20 cellular contexts compared by ENCODE assay signal in the genomic region with DNA sequence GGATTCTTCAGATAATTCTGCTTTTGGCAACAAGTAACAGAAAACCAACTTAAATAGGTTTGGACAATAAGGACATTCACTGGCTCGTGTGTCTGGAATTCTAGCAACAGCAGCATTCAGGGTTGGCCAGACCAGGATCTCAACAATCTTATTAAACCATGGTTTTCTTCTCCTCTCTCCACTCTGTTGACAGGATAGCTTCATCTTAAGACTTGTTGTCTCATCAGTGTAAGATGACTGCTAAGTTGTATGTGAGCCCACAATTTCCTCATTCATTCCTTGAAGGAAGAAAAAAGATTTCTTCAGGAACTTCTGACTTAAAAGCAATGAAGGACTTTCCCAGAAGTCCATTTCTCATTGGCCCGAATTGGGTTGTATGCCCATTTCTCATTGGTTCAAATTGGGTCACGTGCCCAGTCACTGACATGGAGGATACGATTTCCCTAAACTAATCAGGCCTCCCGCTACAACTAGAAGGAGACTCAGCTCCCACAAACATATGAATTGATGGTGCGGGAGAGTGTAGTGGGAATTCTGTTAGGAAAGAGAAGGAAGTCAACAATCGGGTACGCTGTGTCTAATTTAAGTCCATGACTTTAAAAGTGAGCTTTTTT.
DNase-seq lines count a peak whose midpoint lies in the region; ATAC-seq, FAIRE-seq and TF ChIP-seq lines count a peak whose summit lies in the region.
"Had no signal": no experiment of that assay in that cellular context is flagged by ENCODE, and none has a peak within 500 bp of the region (broad histone marks: within the 10 kb centered on the region; RNA-seq: fewer than 3 reads in every experiment).

No MANE protein-coding gene starts in this region.

- H3K4me3 ChIP-seq in GM12878: no peak overlapping the region
- H3K4me3 ChIP-seq in parathyroid adenoma (ENCODE audit: low read depth, low read length): no peak overlapping the region
- no peak overlapping the region for H3K4me3 ChIP-seq in vagina
- H3K4me3 ChIP-seq: BLaER1 treated with 17β-estradiol and CSF1 and Interleukin-3, amounts not matched to agents 10 nM and 100 nM; upper lobe of right lung had no signal

- no peak for TF ChIP-seq EP300 in GM12878 (IDR thresholded peaks at IDR 0.05; ENCODE audit: borderline replicate concordance in 1 of 2, control insufficient read depth in 1 of 2, low read depth in 2 of 2, low read length in 2 of 2)

- TF ChIP-seq CTCF in GM12878 (IDR thresholded peaks at IDR 0.05 in 2 of 3, conservative IDR thresholded peaks at IDR 0.05 in 1 of 3; ENCODE audit: control insufficient read depth in 2 of 3, extremely low read depth in 1 of 3, insufficient read depth in 1 of 3, low read depth in 3 of 3, low read length in 3 of 3): no peak
- no peak for TF ChIP-seq CTCF in parathyroid adenoma (IDR thresholded peaks at IDR 0.05)
- no peak for TF ChIP-seq CTCF in vagina (IDR thresholded peaks at IDR 0.05)

- H2AFZ ChIP-seq in GM12878 (ENCODE audit: control insufficient read depth, low read depth, low read length) (no peak overlapping the region), parathyroid adenoma (no peak overlapping the region)

- 53% methylated on average over 8 of the region's 8 CpGs for WGBS in GM12878 (ENCODE audit: insufficient coverage, insufficient replicate concordance, low lambda C conversion rate, missing lambda C conversion rate)

- intact Hi-C loops in GM12878 (cut with micrococcal nuclease; ENCODE audit: unreplicated experiment): no loop called here
- intact Hi-C loops in Right ventricle myocardium superior (cut with DNase I): no loop called here
- intact Hi-C loops in vagina (cut with DNase I): no loop called here

- no peak for ATAC-seq in GM12878
- peak; percentile 47 for ATAC-seq in Right ventricle myocardium superior (ENCODE audit: poor library complexity)
- ATAC-seq: activated CD4-positive, CD25-positive, alpha-beta regulatory T cell treated with anti-CD3 and anti-CD28 coated beads, Interleukin-2, amount 50 U/mL, for 24 hours; T-helper 17 cell; upper lobe of right lung had no signal

- no peaks in the 10 kb centered on the region for H3K79me2 ChIP-seq in GM12878 (ENCODE audit: control insufficient read depth, insufficient read depth, low read length)
- no peaks in the 10 kb centered on the region for H3K79me2 ChIP-seq in parathyroid adenoma

- POLR2A ChIA-PET in GM12878 (lab: Charles Lee): interaction anchor here (0.7 kb wide), 1 partner anchor 356 kb away, joined by 3 read pairs; no protein-coding TSS in a partner anchor

- in situ Hi-C loops in GM12878 (cut with MboI): no loop called here

- no peak for FAIRE-seq in GM12878 (lab: Jason Lieb, UNC)

- H3K4me2 ChIP-seq in GM12878 (ENCODE audit: control insufficient read depth, insufficient read depth) (no peak overlapping the region), parathyroid adenoma (ENCODE audit: low read length) (no peak overlapping the region)
- H3K4me2 ChIP-seq: BLaER1 treated with 17β-estradiol and CSF1 and Interleukin-3, amounts not matched to agents 10 nM and 100 nM had no signal

- no peaks in the 10 kb centered on the region for H3K4me1 ChIP-seq in GM12878 (ENCODE audit: control insufficient read depth, insufficient read depth, low read length)
- peaks cover 10% of the 10 kb centered on the region for H3K4me1 ChIP-seq in parathyroid adenoma
- peaks cover 40% of the 10 kb centered on the region for H3K4me1 ChIP-seq in vagina

- no peak for TF ChIP-seq RAD21 in GM12878 (IDR thresholded peaks at IDR 0.05; ENCODE audit: insufficient read depth, low read depth, low read length)

- no TSS peak for BruUV-seq in GM12878 (replicated peaks; lab: Mats Ljungman, UMichigan)

- H3K9ac ChIP-seq in GM12878 (ENCODE audit: control insufficient read depth, insufficient read depth, low read length) (no peak overlapping the region), parathyroid adenoma (no peak overlapping the region)
- H3K9ac ChIP-seq: BLaER1 treated with 17β-estradiol and CSF1 and Interleukin-3, amounts not matched to agents 10 nM and 100 nM had no signal

- DNase-seq in GM12878 (ENCODE audit: low read depth, low spot score) (no peak), Right ventricle myocardium superior (no peak), vagina (ENCODE audit: extremely low spot score in 2 of 2) (no peak), 8988T (no peak), NOMO-1 (lab: John Stamatoyannopoulos, UW; ENCODE audit: unreplicated experiment in 2 of 2) (no peak), H4 (ENCODE audit: low spot score) (no peak)
- DNase-seq: activated naive CD4-positive, alpha-beta T cell; DND-41; effector CD8-positive, alpha-beta T cell; glutamatergic neuron; H9; islet precursor cell; NCI-H1048; stimulated activated CD4-positive, alpha-beta T cell treated with anti-CD3 and anti-CD28 coated beads, Interleukin-1b, Interleukin-23, amount 100 ng/mL, for 48 hours; stimulated activated CD8-positive, alpha-beta memory T cell treated with anti-CD3 and anti-CD28 coated beads, Interleukin-4, amount 100 ng/mL, for 48 hours; T-helper 17 cell; upper lobe of right lung had no signal

- H3K36me3 ChIP-seq in GM12878 (ENCODE audit: control insufficient read depth in 2 of 2, insufficient read depth in 2 of 2, low read length in 1 of 2) (no peaks in the 10 kb centered on the region), parathyroid adenoma (ENCODE audit: control insufficient read depth, insufficient read depth, low read length) (no peaks in the 10 kb centered on the region), vagina (no peaks in the 10 kb centered on the region)
- H3K36me3 ChIP-seq: BLaER1 treated with 17β-estradiol and CSF1 and Interleukin-3, amounts not matched to agents 10 nM and 100 nM; upper lobe of right lung had no signal

- no peaks in the 10 kb centered on the region; the same call in 2 of the 3 replicates for H3K9me3 ChIP-seq in GM12878 (replicated peaks; ENCODE audit: control insufficient read depth, insufficient read depth, low read length)
- no peaks in the 10 kb centered on the region for H3K9me3 ChIP-seq in parathyroid adenoma (ENCODE audit: control insufficient read depth, low read length)
- no peaks in the 10 kb centered on the region for H3K9me3 ChIP-seq in vagina
- H3K9me3 ChIP-seq: BLaER1 treated with 17β-estradiol and CSF1 and Interleukin-3, amounts not matched to agents 10 nM and 100 nM; upper lobe of right lung had no signal

- CTCF ChIA-PET in GM12878 (lab: Yijun Ruan, JAX): no interaction called here

- H3K27ac ChIP-seq in GM12878 (ENCODE audit: control insufficient read depth, insufficient read depth) (no peak overlapping the region), parathyroid adenoma (peak overlapping the region; percentile 43), vagina (peak overlapping the region; percentile 51)
- H3K27ac ChIP-seq: BLaER1 treated with 17β-estradiol and CSF1 and Interleukin-3, amounts not matched to agents 10 nM and 100 nM; upper lobe of right lung had no signal

- no peaks in the 10 kb centered on the region; the same call in 1 of the 2 replicates for H4K20me1 ChIP-seq in GM12878 (ENCODE audit: control insufficient read depth, insufficient read depth)
- H4K20me1 ChIP-seq: BLaER1 treated with 17β-estradiol and CSF1 and Interleukin-3, amounts not matched to agents 10 nM and 100 nM had no signal

- RAD21 ChIA-PET in GM12878 (lab: Charles Lee; ENCODE audit: unreplicated experiment): no interaction called here

- SMC1A ChIA-PET in GM12878 (lab: Charles Lee; ENCODE audit: uncharacterized antibody, unreplicated experiment): interaction anchor here (0.7 to 1.3 kb wide), 2 partner anchors 24 to 78 kb away, joined by 3 to 4 read pairs; no protein-coding TSS in a partner anchor

- no peak for TF ChIP-seq POLR2A in GM12878 (IDR thresholded peaks at IDR 0.05; ENCODE audit: low read depth, low read length)
- TF ChIP-seq POLR2A in vagina (IDR thresholded peaks at IDR 0.05): no peak

- H3K27me3 ChIP-seq in GM12878 (replicated peaks in 1 of 2; ENCODE audit: control insufficient read depth in 2 of 2, insufficient read depth in 2 of 2, low read length in 1 of 2): peaks cover 0 to 4% of the 10 kb centered on the region in 2 experiments; a peak in 1 of 4 replicates
- H3K27me3 ChIP-seq in parathyroid adenoma (ENCODE audit: control insufficient read depth, insufficient read depth, low read length): no peaks in the 10 kb centered on the region
- no peaks in the 10 kb centered on the region for H3K27me3 ChIP-seq in vagina
- H3K27me3 ChIP-seq: upper lobe of right lung had no signal

TF ChIP-seq in GM12878, 131 proteins besides CTCF, POLR2A, EP300 and RAD21:
- TF ChIP-seq, protein P1, sequence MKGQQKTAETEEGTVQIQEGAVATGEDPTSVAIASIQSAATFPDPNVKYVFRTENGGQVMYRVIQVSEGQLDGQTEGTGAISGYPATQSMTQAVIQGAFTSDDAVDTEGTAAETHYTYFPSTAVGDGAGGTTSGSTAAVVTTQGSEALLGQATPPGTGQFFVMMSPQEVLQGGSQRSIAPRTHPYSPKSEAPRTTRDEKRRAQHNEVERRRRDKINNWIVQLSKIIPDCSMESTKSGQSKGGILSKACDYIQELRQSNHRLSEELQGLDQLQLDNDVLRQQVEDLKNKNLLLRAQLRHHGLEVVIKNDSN (IDR thresholded peaks at IDR 0.05; ENCODE audit: borderline replicate concordance, extremely low read length, insufficient read depth, low read depth, low read length): peak; percentile 9
- TF ChIP-seq IKZF2 (IDR thresholded peaks at IDR 0.05) (no peak), ZNF24 (IDR thresholded peaks at IDR 0.05) (no peak)
